Comparison of ENCODE assay signal across 1 cellular context in genomic region chr17:48825446-48826381, GRCh38.
TF ChIP-seq lines count a peak whose summit lies in the region.

No MANE protein-coding gene starts in this region.

TF ChIP-seq in HEK293, 187 proteins besides CTCF, POLR2A, EP300 and RAD21 (continued from another document):
- TF ChIP-seq ZNF530 (tag by site-specific recombination; IDR thresholded peaks at IDR 0.05; ENCODE audit: low read depth) (no peak), GFI1B (tag by site-specific recombination; IDR thresholded peaks at IDR 0.05) (no peak)
